8 cellular contexts compared by ENCODE assay signal in the genomic region with DNA sequence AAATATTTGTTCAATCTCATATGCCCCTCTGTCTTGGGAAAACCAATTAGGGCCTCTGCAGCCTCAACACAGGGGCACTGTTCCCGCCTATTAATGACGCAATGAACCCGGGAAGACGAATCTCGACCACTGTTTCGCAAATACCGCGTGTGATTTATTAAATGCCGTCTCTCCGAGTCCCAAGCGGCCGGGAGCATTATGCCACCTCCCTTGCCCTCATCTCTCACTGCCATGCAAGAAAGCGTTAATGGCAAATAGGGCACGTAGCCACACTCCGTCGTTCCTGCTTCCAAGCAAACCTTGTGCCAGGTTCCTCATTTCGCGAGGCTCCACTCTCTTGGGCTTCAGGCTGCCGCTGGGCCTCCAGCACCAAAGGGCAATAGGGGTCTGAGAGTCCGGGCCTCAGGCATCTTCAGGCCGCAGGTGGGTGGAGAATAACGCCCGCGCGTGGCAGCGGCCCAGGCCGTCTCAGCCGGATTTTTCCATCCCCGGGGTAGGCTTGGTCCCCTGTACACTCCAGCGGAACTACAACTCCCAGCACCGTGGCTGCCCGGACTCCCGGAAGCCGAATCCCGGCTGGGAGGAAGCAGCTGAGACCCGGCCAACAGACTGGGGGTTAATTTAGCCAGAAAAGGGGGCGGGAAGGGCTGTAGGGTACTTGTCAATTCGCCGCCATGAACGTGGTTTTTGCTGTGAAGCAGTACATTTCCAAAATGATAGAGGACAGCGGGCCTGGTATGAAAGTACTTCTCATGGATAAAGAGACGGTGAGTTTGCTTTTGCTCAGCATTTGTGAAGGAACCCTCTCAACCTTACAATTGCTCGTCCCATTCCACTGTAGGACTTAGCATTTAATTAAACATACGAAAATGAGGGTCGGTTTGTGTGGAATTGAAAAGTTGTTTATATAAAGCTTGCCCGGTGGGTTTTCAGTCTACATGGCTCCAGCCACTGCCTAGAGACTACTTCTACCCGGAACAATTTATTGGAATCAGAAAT. TPM values are rescaled to one million over a fixed set of nuclear protein-coding genes. Genes with fewer than 3 reads are reported as not detected.
DNase-seq lines count a peak whose midpoint lies in the region; FAIRE-seq and TF ChIP-seq lines count a peak whose summit lies in the region.

A gene with protein sequence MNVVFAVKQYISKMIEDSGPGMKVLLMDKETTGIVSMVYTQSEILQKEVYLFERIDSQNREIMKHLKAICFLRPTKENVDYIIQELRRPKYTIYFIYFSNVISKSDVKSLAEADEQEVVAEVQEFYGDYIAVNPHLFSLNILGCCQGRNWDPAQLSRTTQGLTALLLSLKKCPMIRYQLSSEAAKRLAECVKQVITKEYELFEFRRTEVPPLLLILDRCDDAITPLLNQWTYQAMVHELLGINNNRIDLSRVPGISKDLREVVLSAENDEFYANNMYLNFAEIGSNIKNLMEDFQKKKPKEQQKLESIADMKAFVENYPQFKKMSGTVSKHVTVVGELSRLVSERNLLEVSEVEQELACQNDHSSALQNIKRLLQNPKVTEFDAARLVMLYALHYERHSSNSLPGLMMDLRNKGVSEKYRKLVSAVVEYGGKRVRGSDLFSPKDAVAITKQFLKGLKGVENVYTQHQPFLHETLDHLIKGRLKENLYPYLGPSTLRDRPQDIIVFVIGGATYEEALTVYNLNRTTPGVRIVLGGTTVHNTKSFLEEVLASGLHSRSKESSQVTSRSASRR (plus strand): TSS at position 593 of the 999 bp plus-strand sequence. CDS start 82 bp downstream, at position 675.

- no peak within 1 kb of the TSS for H4K91ac ChIP-seq in neuronal stem cell (ENCODE audit: low read depth, low read length, poor library complexity)

- H2BK15ac ChIP-seq in neuronal stem cell (ENCODE audit: low read length), result no peak within 1 kb of the TSS

- peak within 1 kb of the TSS; percentile 84 for H3K4me3 ChIP-seq in MM.1S (ENCODE audit: low read length)
- peak within 1 kb of the TSS; percentile 69 for H3K4me3 ChIP-seq in SJCRH30
- peak within 1 kb of the TSS; percentile 71 to 90 for H3K4me3 ChIP-seq in neuronal stem cell (ENCODE audit: low read length in 2 of 2)

- no peak; the same call in 1 of the 2 replicates for TF ChIP-seq POLR2A in H54 (IDR thresholded peaks at IDR 0.05; ENCODE audit: low read depth, low read length)

- peak within 1 kb of the TSS; percentile 42 for H3K14ac ChIP-seq in neuronal stem cell (ENCODE audit: low read length)

- peak; percentile 73 for TF ChIP-seq CTCF in MM.1S (IDR thresholded peaks at IDR 0.05; ENCODE audit: low read length)
- no peak for TF ChIP-seq CTCF in subcutaneous adipose tissue (IDR thresholded peaks at IDR 0.05; ENCODE audit: low read depth)

- H3K18ac ChIP-seq in neuronal stem cell (ENCODE audit: low read length), result peak within 1 kb of the TSS; percentile 96

- H3K4ac ChIP-seq in neuronal stem cell (ENCODE audit: low read length), result no peak within 1 kb of the TSS

- peak within 1 kb of the TSS; percentile 35 for H3K23ac ChIP-seq in neuronal stem cell (ENCODE audit: low read depth, low read length, poor library complexity)

- no peaks in the 10 kb centered on the region for H3K9me3 ChIP-seq in MM.1S (replicated peaks; ENCODE audit: insufficient read depth, low read length)
- H3K9me3 ChIP-seq in SJCRH30 (replicated peaks), result no peaks in the 10 kb centered on the region
- no peaks in the 10 kb centered on the region for H3K9me3 ChIP-seq in neuronal stem cell (replicated peaks in 1 of 2; ENCODE audit: control insufficient read depth in 2 of 2, insufficient read depth in 1 of 2, low read depth in 1 of 2, low read length in 2 of 2)

- H3K9ac ChIP-seq in MM.1S (ENCODE audit: low read length) (peak within 1 kb of the TSS; percentile 84), neuronal stem cell (ENCODE audit: low read depth, low read length, poor library complexity) (peak within 1 kb of the TSS; percentile 95)

- no peaks in the 10 kb centered on the region for H3K36me3 ChIP-seq in MM.1S (replicated peaks; ENCODE audit: insufficient read depth, low read length)
- peaks cover 7% of the 10 kb centered on the region; the same call in 1 of the 2 replicates for H3K36me3 ChIP-seq in SJCRH30
- peaks cover 4 to 31% of the 10 kb centered on the region in 2 donors for H3K36me3 ChIP-seq in neuronal stem cell (replicated peaks in 1 of 2; ENCODE audit: control insufficient read depth in 2 of 2, insufficient read depth in 2 of 2, low read length in 2 of 2)

- peak; percentile 92 for DNase-seq in EL
- peak; percentile 83 for DNase-seq in H54 (ENCODE audit: insufficient read length, low spot score)
- peak; percentile 96 for DNase-seq in MM.1S
- peak; percentile 93 to 94 for DNase-seq in SJCRH30
- DNase-seq in activated gamma-delta T cell treated with anti-CD3 and anti-CD28 coated beads, Interleukin-2, amount 50 U/mL, for 16 hours (ENCODE audit: low read depth), result peak; percentile 70
- peak; percentile 92 for DNase-seq in foreskin melanocyte
- peak; percentile 82 for DNase-seq in neuronal stem cell (ENCODE audit: low spot score)

- no peak within 1 kb of the TSS for H2BK120ac ChIP-seq in neuronal stem cell (ENCODE audit: low read depth, low read length)

- no peak within 1 kb of the TSS for H2BK5ac ChIP-seq in neuronal stem cell (ENCODE audit: low read length)

- H4K20me1 ChIP-seq in MM.1S (ENCODE audit: insufficient read depth, low read length), result no peaks in the 10 kb centered on the region

- H3K9me2 ChIP-seq in MM.1S (replicated peaks; ENCODE audit: insufficient read depth, low read length), result no peaks in the 10 kb centered on the region

- H3K79me2 ChIP-seq in MM.1S (ENCODE audit: low read length), result peaks cover 16% of the 10 kb centered on the region

- peak within 1 kb of the TSS; percentile 87 for H3K27ac ChIP-seq in MM.1S (ENCODE audit: low read length)
- H3K27ac ChIP-seq in SJCRH30, result peak within 1 kb of the TSS; percentile 88
- peak within 1 kb of the TSS; percentile 92 for H3K27ac ChIP-seq in neuronal stem cell (replicated peaks; ENCODE audit: low read length)

- peak; percentile 82 for FAIRE-seq in H54 (lab: Jason Lieb, UNC)

- H2AFZ ChIP-seq in MM.1S (ENCODE audit: low read length), result peak within 1 kb of the TSS; percentile 96
- H2AFZ ChIP-seq in neuronal stem cell (ENCODE audit: low read length), result peak within 1 kb of the TSS; percentile 94

- no peak within 1 kb of the TSS for H4K8ac ChIP-seq in neuronal stem cell (ENCODE audit: low read depth, low read length)

- H2BK12ac ChIP-seq in neuronal stem cell (ENCODE audit: low read length), result no peak within 1 kb of the TSS

- no peak within 1 kb of the TSS for H2AK5ac ChIP-seq in neuronal stem cell (ENCODE audit: low read depth, low read length)

- H3K27me3 ChIP-seq in MM.1S (replicated peaks; ENCODE audit: insufficient read depth, low read length), result no peaks in the 10 kb centered on the region
- no peaks in the 10 kb centered on the region for H3K27me3 ChIP-seq in SJCRH30
- H3K27me3 ChIP-seq in neuronal stem cell (ENCODE audit: control insufficient read depth in 3 of 3, insufficient read depth in 3 of 3, low read depth in 1 of 3, low read length in 3 of 3), result no peaks in the 10 kb centered on the region

- H3F3A ChIP-seq in MM.1S (ENCODE audit: insufficient read depth, low read length), result peaks cover 13% of the 10 kb centered on the region

- H3K4me2 ChIP-seq in MM.1S (ENCODE audit: low read depth, low read length) (peak within 1 kb of the TSS; percentile 93), neuronal stem cell (ENCODE audit: insufficient read depth, low read length, poor library complexity, severe bottlenecking) (peak within 1 kb of the TSS; percentile 85)

- H3K79me1 ChIP-seq in neuronal stem cell (ENCODE audit: low read depth, low read length), result no peaks in the 10 kb centered on the region

- H3K4me1 ChIP-seq in MM.1S (ENCODE audit: low read length) (peaks cover 18% of the 10 kb centered on the region), SJCRH30 (peaks cover 20% of the 10 kb centered on the region), neuronal stem cell (ENCODE audit: control insufficient read depth in 2 of 2, insufficient read depth in 1 of 2, low read depth in 1 of 2, low read length in 2 of 2) (peaks cover 0 to 5% of the 10 kb centered on the region in 2 donors)

- no CpG with 5 or more reads among the region's 47 CpGs for WGBS in neuronal stem cell (ENCODE audit: extremely low coverage in 2 of 2, insufficient read length in 2 of 2, insufficient replicate concordance in 1 of 2), 2 donors

RNA-seq across cellular contexts. Expression of the gene that starts here (rescaled TPM):
- total RNA-seq in SJCRH30 (2014; rRNA removed; shearing (Covaris generic)), result 41.5 and 49.5 TPM in 2 replicates
- 25.2 TPM for polyA plus RNA-seq in neuronal stem cell (2013, experiment 1 of 2)
- polyA plus RNA-seq in neuronal stem cell (2013, experiment 2 of 2), result 24.5 TPM
- total RNA-seq in subcutaneous adipose tissue, result 10 to 100 TPM; 28.1 to 54.6 (median 38.4) TPM

Comparison
In these comparisons a context has a peak if more than half of its experiments do, and no peak if none do; other contexts are left out.
1. Peak in every context shown above with its lines: DNase-seq, H3K4me3 ChIP-seq and H3K27ac ChIP-seq.